8 cellular contexts compared by ENCODE assay signal in genomic region chr17:2084766-2085647, GRCh38. TPM values are rescaled to one million over a fixed set of nuclear protein-coding genes. Genes with fewer than 3 reads are reported as not detected.
DNase-seq lines count a peak whose midpoint lies in the region; ATAC-seq and TF ChIP-seq lines count a peak whose summit lies in the region.

No MANE protein-coding gene starts in this region.

- no peaks in the 10 kb centered on the region for H3K9me3 Mint-ChIP-seq in activated CD4-positive, alpha-beta T cell treated with anti-CD3 and anti-CD28 coated beads, Interleukin-2, amount 10 ng/mL, durations not matched to agents 24 days and 14 days

- 49 to 61% methylated on average over 13 of the region's 13 CpGs for WGBS in lung, 2 donors
- 51 to 58% methylated on average over 13 of the region's 13 CpGs for WGBS in upper lobe of left lung, 2 donors

- ATAC-seq in lung (ENCODE audit: insufficient read depth, low FRiP score) (no peak), upper lobe of left lung (ENCODE audit: low FRiP score in 2 of 2) (peak; percentile 35 to 58), HG03280 (IDR thresholded peaks at IDR 0.05; ENCODE audit: unreplicated experiment) (no peak)

- H3K4me1 ChIP-seq in lung (ENCODE audit: control insufficient read depth in 2 of 2, insufficient read depth in 2 of 2, low read length in 2 of 2) (peaks cover 23 to 39% of the 10 kb centered on the region in 2 donors), upper lobe of left lung (peaks cover 62 to 74% (median 71%) of the 10 kb centered on the region in 4 donors)

- peak overlapping the region; percentile 57 for H3K27ac Mint-ChIP-seq in activated CD4-positive, alpha-beta T cell treated with anti-CD3 and anti-CD28 coated beads, Interleukin-2, amount 10 ng/mL, durations not matched to agents 24 days and 14 days

- H3K4me3 ChIP-seq in coronary artery (no peak overlapping the region), lung (no peak overlapping the region), upper lobe of left lung (no peak overlapping the region)

- H3K27ac ChIP-seq in coronary artery, result peak overlapping the region; percentile 58 to 86
- peak overlapping the region; percentile 83 to 90 for H3K27ac ChIP-seq in lung (ENCODE audit: low read depth in 1 of 2, low read length in 1 of 2)
- H3K27ac ChIP-seq in upper lobe of left lung, result peak overlapping the region; percentile 77 to 92 (median 86)

- no peaks in the 10 kb centered on the region for H3K27me3 Mint-ChIP-seq in activated CD4-positive, alpha-beta T cell treated with anti-CD3 and anti-CD28 coated beads, Interleukin-2, amount 10 ng/mL, durations not matched to agents 24 days and 14 days

- no peaks in the 10 kb centered on the region for H3K9me3 ChIP-seq in lung (ENCODE audit: control insufficient read depth in 2 of 2, insufficient read depth in 1 of 2, low read length in 1 of 2)
- no peaks in the 10 kb centered on the region for H3K9me3 ChIP-seq in upper lobe of left lung

- intact Hi-C loops in activated CD4-positive, alpha-beta T cell treated with anti-CD3 and anti-CD28 coated beads, Interleukin-2, amount 10 ng/mL, durations not matched to agents 24 days and 14 days (cut with micrococcal nuclease), result loop anchor here (5.0 kb wide), 3 partner anchors 72 to 213 kb away; no protein-coding TSS in a partner anchor
- intact Hi-C loops in posterior vena cava (cut with DNase I), result no loop called here

- peaks cover 35% of the 10 kb centered on the region for H3K36me3 Mint-ChIP-seq in activated CD4-positive, alpha-beta T cell treated with anti-CD3 and anti-CD28 coated beads, Interleukin-2, amount 10 ng/mL, durations not matched to agents 24 days and 14 days (ENCODE audit: low read depth)

- peak; percentile 57 for DNase-seq in activated CD4-positive, alpha-beta T cell treated with anti-CD3 and anti-CD28 coated beads, Interleukin-2, amount 10 ng/mL, durations not matched to agents 24 days and 14 days
- DNase-seq in activated CD4-positive, alpha-beta T cell treated with anti-CD3 and anti-CD28 coated beads for 48 hours, result no peak
- no peak for DNase-seq in coronary artery (ENCODE audit: low spot score)
- DNase-seq in lung (ENCODE audit: low spot score), result no peak
- DNase-seq in upper lobe of left lung, result peak in 1 of 2 donors; percentile 66
- no peak for DNase-seq in SHP77 (lab: John Stamatoyannopoulos, UW)
- DNase-seq in posterior vena cava (ENCODE audit: low spot score), result no peak

- TF ChIP-seq CTCF in coronary artery (IDR thresholded peaks at IDR 0.05), result no peak
- TF ChIP-seq CTCF in lung (IDR thresholded peaks at IDR 0.05; ENCODE audit: control extremely low read depth, extremely low read depth), result no peak
- no peak for TF ChIP-seq CTCF in upper lobe of left lung (IDR thresholded peaks at IDR 0.05)

- peaks cover 0 to 12% of the 10 kb centered on the region in 2 donors for H3K36me3 ChIP-seq in lung (ENCODE audit: control insufficient read depth in 2 of 2, insufficient read depth in 2 of 2, low read length in 2 of 2)
- peaks cover 0 to 21% (median 14%) of the 10 kb centered on the region in 4 donors for H3K36me3 ChIP-seq in upper lobe of left lung

- TF ChIP-seq POLR2A in upper lobe of left lung (IDR thresholded peaks at IDR 0.05), result no peak

- H3K27me3 ChIP-seq in lung (ENCODE audit: control insufficient read depth, insufficient read depth), result no peaks in the 10 kb centered on the region
- H3K27me3 ChIP-seq in upper lobe of left lung, result no peaks in the 10 kb centered on the region

- H3K4me1 Mint-ChIP-seq in activated CD4-positive, alpha-beta T cell treated with anti-CD3 and anti-CD28 coated beads, Interleukin-2, amount 10 ng/mL, durations not matched to agents 24 days and 14 days, result peaks cover 79% of the 10 kb centered on the region

- no peak for TF ChIP-seq EP300 in upper lobe of left lung (IDR thresholded peaks at IDR 0.05)

- no peak overlapping the region for H3K4me3 Mint-ChIP-seq in activated CD4-positive, alpha-beta T cell treated with anti-CD3 and anti-CD28 coated beads, Interleukin-2, amount 10 ng/mL, durations not matched to agents 24 days and 14 days

RNA-seq across cellular contexts. Expression of gene HIC1, which starts 30.1 kb away (rescaled TPM):
- total RNA-seq in activated CD4-positive, alpha-beta T cell treated with anti-CD3 and anti-CD28 coated beads, Interleukin-2, amount 10 ng/mL, durations not matched to agents 24 days and 14 days, result 49.4 and 51.6 TPM in 2 replicates
- 10 to 100 TPM; 28.9 to 34.8 TPM for total RNA-seq in lung
- 10 to 100 TPM in 1 of 2 donors, 1 to 10 TPM in 1; 5.5 to 14.4 TPM for polyA plus RNA-seq in lung
- 10 to 100 TPM in 5 of 6 donors, 1 to 10 TPM in 1; 8.0 to 25.5 (median 19.1) TPM for total RNA-seq in upper lobe of left lung
- 10 to 100 TPM; 41.3 to 64.2 TPM for total RNA-seq in posterior vena cava

RNA-seq across cellular contexts. Expression of gene OVCA2, which starts 43.2 kb away (rescaled TPM):
- 36.5 and 37.7 TPM in 2 replicates for total RNA-seq in activated CD4-positive, alpha-beta T cell treated with anti-CD3 and anti-CD28 coated beads, Interleukin-2, amount 10 ng/mL, durations not matched to agents 24 days and 14 days
- 10 to 100 TPM; 11.1 to 31.7 TPM for total RNA-seq in lung
- 10 to 100 TPM; 43.2 to 55.4 TPM for polyA plus RNA-seq in lung
- total RNA-seq in upper lobe of left lung, result 10 to 100 TPM; 20.1 to 56.1 (median 33.5) TPM
- 10 to 100 TPM; 17.4 to 21.2 TPM for total RNA-seq in posterior vena cava

RNA-seq across cellular contexts. Expression of gene DPH1, which starts 55.1 kb away (rescaled TPM):
- total RNA-seq in activated CD4-positive, alpha-beta T cell treated with anti-CD3 and anti-CD28 coated beads, Interleukin-2, amount 10 ng/mL, durations not matched to agents 24 days and 14 days, result 50.8 and 55.9 TPM in 2 replicates
- total RNA-seq in lung (10 to 100 TPM; 32.7 to 37.8 TPM), upper lobe of left lung (100 to 1,000 TPM in 1 of 6 donors, 10 to 100 TPM in 5; 28.8 to 129 (median 45.1) TPM), posterior vena cava (10 to 100 TPM; 26.5 to 27.9 TPM)
- polyA plus RNA-seq in lung, result 10 to 100 TPM; 21.1 to 21.6 TPM

RNA-seq across cellular contexts. Expression of gene RTN4RL1, which starts 59.9 kb away (rescaled TPM):
- 1.1 and 1.2 TPM in 2 replicates for total RNA-seq in activated CD4-positive, alpha-beta T cell treated with anti-CD3 and anti-CD28 coated beads, Interleukin-2, amount 10 ng/mL, durations not matched to agents 24 days and 14 days
- total RNA-seq in lung (1 to 10 TPM in 1 of 2 donors, under 1 TPM in 1; 0.65 to 7.3 TPM), upper lobe of left lung (1 to 10 TPM; 5.1 to 7.3 (median 6.2) TPM), posterior vena cava (1 to 10 TPM; 1.3 to 4.3 TPM)
- polyA plus RNA-seq in lung, result 1 to 10 TPM; 1.2 to 3.5 TPM

Comparison
In these comparisons a context has a peak if more than half of its experiments do, and no peak if none do; other contexts are left out.
1. ATAC-seq: peak in upper lobe of left lung (2 of 2); none in lung (single experiment) and HG03280 (single experiment).
2. Peak in every context shown above with its lines, with median percentiles within 50 percentile points of each other: H3K27ac ChIP-seq.